ENCODE assay signal across 8 cellular contexts in genomic region chr5:181205735-181206401, GRCh38. TPM values are rescaled to one million over a fixed set of nuclear protein-coding genes. Genes with fewer than 3 reads are reported as not detected.
DNase-seq lines count a peak whose midpoint lies in the region; ATAC-seq, FAIRE-seq and TF ChIP-seq lines count a peak whose summit lies in the region.

No MANE protein-coding gene starts in this region.

- no peak for ATAC-seq in HG02970 (IDR thresholded peaks at IDR 0.05; ENCODE audit: low FRiP score, unreplicated experiment)

- H3K36me3 ChIP-seq in BLaER1 treated with 17β-estradiol and CSF1 and Interleukin-3, amounts not matched to agents 10 nM and 100 nM = no peaks in the 10 kb centered on the region
- H3K36me3 ChIP-seq in Peyer's patch (no peaks in the 10 kb centered on the region), ectodermal cell (ENCODE audit: control insufficient read depth, insufficient read depth, low read length) (no peaks in the 10 kb centered on the region)

- no peak for FAIRE-seq in GM12891 (lab: Jason Lieb, UNC)

- 2% methylated on average over 30 of the region's 30 CpGs for WGBS in ectodermal cell, 2 experiments

- no peaks in the 10 kb centered on the region for H3K36me3 Mint-ChIP-seq in nephron progenitor cell (ENCODE audit: low read depth)

- H3K4me1 ChIP-seq in BLaER1 treated with 17β-estradiol and CSF1 and Interleukin-3, amounts not matched to agents 10 nM and 100 nM = peaks cover 14 to 44% (median 37%) of the 10 kb centered on the region in 10 experiments
- H3K4me1 ChIP-seq in Peyer's patch (peaks cover 3 to 41% (median 19%) of the 10 kb centered on the region in 4 donors), ectodermal cell (ENCODE audit: control insufficient read depth, insufficient read depth, low read length) (no peaks in the 10 kb centered on the region)

- peaks cover 20% of the 10 kb centered on the region for H3K4me1 Mint-ChIP-seq in nephron progenitor cell

- H3K4me2 ChIP-seq in BLaER1 treated with 17β-estradiol and CSF1 and Interleukin-3, amounts not matched to agents 10 nM and 100 nM = peak overlapping the region; percentile 95 to 100 (median 99)

- peaks cover 20% of the 10 kb centered on the region for H3K9me3 Mint-ChIP-seq in nephron progenitor cell

- peaks cover 0 to 30% (median 17%) of the 10 kb centered on the region in 11 experiments; a peak in 14 of 22 replicates for H4K20me1 ChIP-seq in BLaER1 treated with 17β-estradiol and CSF1 and Interleukin-3, amounts not matched to agents 10 nM and 100 nM

- no peak overlapping the region for H3K27ac ChIP-seq in BLaER1 treated with 17β-estradiol and CSF1 and Interleukin-3, amounts not matched to agents 10 nM and 100 nM
- H3K27ac ChIP-seq in Peyer's patch (peak overlapping the region in 1 of 4 donors; percentile 76), ectodermal cell (ENCODE audit: insufficient read depth, low read depth, low read length, poor library complexity, severe bottlenecking) (no peak overlapping the region)

- H3K4me3 ChIP-seq in BLaER1 treated with 17β-estradiol and CSF1 and Interleukin-3, amounts not matched to agents 10 nM and 100 nM = peak overlapping the region; percentile 61 to 75 (median 71)
- H3K4me3 ChIP-seq in Peyer's patch (peak overlapping the region; percentile 44 to 67 (median 62)), ectodermal cell (ENCODE audit: insufficient read depth, low read depth, low read length) (peak overlapping the region; percentile 69)

- DNase-seq in Peyer's patch (peak in 1 of 3 donors; percentile 53), nephron progenitor cell (peak; percentile 44), GM12891 (ENCODE audit: insufficient read length, low spot score) (no peak), erythroblast (lab: John Stamatoyannopoulos, UW) (no peak), NCI-H1436 treated with DMSO at 0.1 percent for 48 hours (lab: John Stamatoyannopoulos, UW) (no peak)

- no peaks in the 10 kb centered on the region for H3K9me3 ChIP-seq in BLaER1 treated with 17β-estradiol and CSF1 and Interleukin-3, amounts not matched to agents 10 nM and 100 nM (replicated peaks in 1 of 11)
- H3K9me3 ChIP-seq in Peyer's patch = no peaks in the 10 kb centered on the region
- no peaks in the 10 kb centered on the region for H3K9me3 ChIP-seq in ectodermal cell (ENCODE audit: control insufficient read depth, low read length)

- peaks cover 40 to 76% (median 68%) of the 10 kb centered on the region in 11 experiments for H3K27me3 ChIP-seq in BLaER1 treated with 17β-estradiol and CSF1 and Interleukin-3, amounts not matched to agents 10 nM and 100 nM
- H3K27me3 ChIP-seq in Peyer's patch (no peaks in the 10 kb centered on the region), ectodermal cell (ENCODE audit: control insufficient read depth, insufficient read depth, low read length, poor library complexity, severe bottlenecking) (peaks cover 58% of the 10 kb centered on the region)

- H3K27ac Mint-ChIP-seq in nephron progenitor cell = no peak overlapping the region

- H3K27me3 Mint-ChIP-seq in nephron progenitor cell (ENCODE audit: low read depth, poor library complexity) = peaks cover 87% of the 10 kb centered on the region

- TF ChIP-seq POLR2A in Peyer's patch (IDR thresholded peaks at IDR 0.05) (no peak), GM12891 (IDR thresholded peaks at IDR 0.05; ENCODE audit: low read depth, low read length) (no peak), erythroblast (IDR thresholded peaks at IDR 0.05; ENCODE audit: low read length) (no peak)

- peak overlapping the region in 9 of 11 experiments; percentile 30 to 81 (median 75); a peak in 17 of 22 replicates for H3K9ac ChIP-seq in BLaER1 treated with 17β-estradiol and CSF1 and Interleukin-3, amounts not matched to agents 10 nM and 100 nM

- no peak for TF ChIP-seq CTCF in Peyer's patch (IDR thresholded peaks at IDR 0.05)
- TF ChIP-seq CTCF in nephron progenitor cell (IDR thresholded peaks at IDR 0.05) = no peak

- H3K4me3 Mint-ChIP-seq in nephron progenitor cell = peak overlapping the region; percentile 93

TF ChIP-seq in GM12891, 5 proteins besides CTCF, POLR2A, EP300 and RAD21:
- TF ChIP-seq POU2F2 (IDR thresholded peaks at IDR 0.05; ENCODE audit: low read depth, low read length) = no peak
- TF ChIP-seq PAX5 (IDR thresholded peaks at IDR 0.05; ENCODE audit: insufficient read depth, low read length, severe bottlenecking) = no peak
- no peak for TF ChIP-seq TAF1 (IDR thresholded peaks at IDR 0.05; ENCODE audit: low read depth, low read length)
- TF ChIP-seq POLR2AphosphoS5 (IDR thresholded peaks at IDR 0.05; ENCODE audit: low read depth, low read length) = no peak
- no peak for TF ChIP-seq SPI1 (IDR thresholded peaks at IDR 0.05; ENCODE audit: low read depth, low read length)

RNA-seq across cellular contexts. Expression of gene TRIM7, which starts 0.9 kb away (rescaled TPM):
- 1 to 10 TPM in 3 of 4 donors, under 1 TPM in 1; 0.88 to 2.6 (median 2.2) TPM for total RNA-seq in Peyer's patch
- polyA plus RNA-seq in ectodermal cell (2013, experiment 1 of 4) = not detected
- not detected for polyA plus RNA-seq in ectodermal cell (2013, experiment 2 of 4)
- polyA plus RNA-seq in ectodermal cell (2013, experiment 3 of 4) = not detected
- polyA plus RNA-seq in ectodermal cell (2013, experiment 4 of 4) = not detected
- polyA plus RNA-seq in GM12891 (2012; ENCODE audit: low read depth, missing spikeins) = 0.19 TPM

RNA-seq across cellular contexts. Expression of gene TRIM41, which starts 17.2 kb away (rescaled TPM):
- 10 to 100 TPM; 13.7 to 31.4 (median 21.8) TPM for total RNA-seq in Peyer's patch
- polyA plus RNA-seq in ectodermal cell (2013, experiment 1 of 4) = 34.7 TPM
- polyA plus RNA-seq in ectodermal cell (2013, experiment 2 of 4) = 33.6 TPM
- polyA plus RNA-seq in ectodermal cell (2013, experiment 3 of 4) = 24.6 TPM
- 32.7 TPM for polyA plus RNA-seq in ectodermal cell (2013, experiment 4 of 4)
- polyA plus RNA-seq in GM12891 (2012; ENCODE audit: low read depth, missing spikeins) = 19.7 TPM

RNA-seq across cellular contexts. Expression of gene RACK1, which starts 37.8 kb away (rescaled TPM):
- total RNA-seq in Peyer's patch = 1,000 to 10,000 TPM; 1,067 to 1,931 (median 1,321) TPM
- polyA plus RNA-seq in ectodermal cell (2013, experiment 1 of 4) = 2,522 TPM
- polyA plus RNA-seq in ectodermal cell (2013, experiment 2 of 4) = 2,564 TPM
- polyA plus RNA-seq in ectodermal cell (2013, experiment 3 of 4) = 2,558 TPM
- polyA plus RNA-seq in ectodermal cell (2013, experiment 4 of 4) = 2,793 TPM
- 4,085 TPM for polyA plus RNA-seq in GM12891 (2012; ENCODE audit: low read depth, missing spikeins)

RNA-seq across cellular contexts. Expression of gene TRIM52, which starts 55.1 kb away (rescaled TPM):
- 10 to 100 TPM; 15.6 to 23.1 (median 20.3) TPM for total RNA-seq in Peyer's patch
- 7.6 TPM for polyA plus RNA-seq in ectodermal cell (2013, experiment 1 of 4)
- 8.3 TPM for polyA plus RNA-seq in ectodermal cell (2013, experiment 2 of 4)
- polyA plus RNA-seq in ectodermal cell (2013, experiment 3 of 4) = 8.0 TPM
- 7.6 TPM for polyA plus RNA-seq in ectodermal cell (2013, experiment 4 of 4)
- 8.0 TPM for polyA plus RNA-seq in GM12891 (2012; ENCODE audit: low read depth, missing spikeins)

RNA-seq across cellular contexts. Expression of gene OR2V2, which starts 58.5 kb away (rescaled TPM):
- total RNA-seq in Peyer's patch = not detected
- polyA plus RNA-seq in ectodermal cell (2013, experiment 1 of 4) = not detected
- not detected for polyA plus RNA-seq in ectodermal cell (2013, experiment 2 of 4)
- not detected for polyA plus RNA-seq in ectodermal cell (2013, experiment 3 of 4)
- polyA plus RNA-seq in ectodermal cell (2013, experiment 4 of 4) = not detected
- 0.06 TPM for polyA plus RNA-seq in GM12891 (2012; ENCODE audit: low read depth, missing spikeins)
